ENCODE assay signal across 8 cellular contexts in genomic region chr7:35624299-35625186, GRCh38.
DNase-seq lines count a peak whose midpoint lies in the region; ATAC-seq and TF ChIP-seq lines count a peak whose summit lies in the region.

No MANE protein-coding gene starts in this region.

- intact Hi-C loops in PC-3 (cut with micrococcal nuclease): loop anchor here (2.0 to 10.0 kb wide), 4 partner anchors 87 to 550 kb away; no protein-coding TSS in a partner anchor
- intact Hi-C loops in left cardiac atrium (cut with DNase I): loop anchor here in 1 of 2 donors (5.0 to 10.0 kb wide), 2 partner anchors 87 to 200 kb away; no protein-coding TSS in a partner anchor

- H3K4me1 ChIP-seq in PC-3 (ENCODE audit: insufficient read depth, low read length): no peaks in the 10 kb centered on the region

- no peak overlapping the region for H3K27ac ChIP-seq in PC-3 (ENCODE audit: low read length)

- H3K9me3 ChIP-seq in PC-3 (ENCODE audit: low read length): no peaks in the 10 kb centered on the region

- no peak overlapping the region for H3K4me2 ChIP-seq in PC-3 (ENCODE audit: low read length)

- H4K20me1 ChIP-seq in PC-3 (ENCODE audit: low read length): no peaks in the 10 kb centered on the region

- H3K36me3 ChIP-seq in PC-3 (ENCODE audit: low read depth, low read length): no peaks in the 10 kb centered on the region; the same call in 1 of the 2 replicates

- H3F3A ChIP-seq in PC-3 (ENCODE audit: low read length, unreplicated experiment): no peaks in the 10 kb centered on the region

- no peak overlapping the region for H3K9ac ChIP-seq in PC-3 (ENCODE audit: low read length)

- peak; percentile 87 for TF ChIP-seq CTCF in PC-3 (conservative IDR thresholded peaks at IDR 0.05; ENCODE audit: low read depth, low read length)
- peak; percentile 86 for TF ChIP-seq CTCF in retinal pigment epithelial cell (conservative IDR thresholded peaks at IDR 0.05; ENCODE audit: low read depth, low read length)

- H3K9me2 ChIP-seq in PC-3 (replicated peaks; ENCODE audit: low read length): no peaks in the 10 kb centered on the region

- BruUV-seq in PC-3 (replicated peaks; lab: Mats Ljungman, UMichigan): no TSS peak

- ATAC-seq in GM21423 (IDR thresholded peaks at IDR 0.05; ENCODE audit: unreplicated experiment) (peak; percentile 67), PC-3 (peak; percentile 73), left cardiac atrium (peak; percentile 79 to 84)

- POLR2A ChIA-PET in PC-3 (lab: Charles Lee; ENCODE audit: unreplicated experiment): no interaction called here

- no peaks in the 10 kb centered on the region for H3K27me3 ChIP-seq in PC-3 (ENCODE audit: low read length)

- CTCF ChIA-PET in PC-3 (lab: Charles Lee): interaction anchor here (0.6 to 0.8 kb wide), 3 partner anchors 13 to 439 kb away, joined by 3 to 4 read pairs (median 3); no protein-coding TSS in a partner anchor

- H3K4me3 ChIP-seq in PC-3 (ENCODE audit: low read length) (no peak overlapping the region), retinal pigment epithelial cell (ENCODE audit: low read length) (no peak overlapping the region)

- DNase-seq in EH (ENCODE audit: low read depth): peak; percentile 50
- DNase-seq in HT-29 (ENCODE audit: low spot score): peak; percentile 64
- peak; percentile 56 for DNase-seq in PC-3
- DNase-seq in activated naive CD4-positive, alpha-beta T cell treated with anti-CD3 and anti-CD28 coated beads, Interleukin-2, amount 50 U/mL, for 16 hours: peak; percentile 28
- DNase-seq in left cardiac atrium: no peak
- no peak for DNase-seq in retinal pigment epithelial cell (ENCODE audit: low read depth)
- DNase-seq in NK-92 treated with Interleukin-12 subunit alpha and Interleukin-12 subunit beta, amount 100 ng/mL, for 24 hours (lab: John Stamatoyannopoulos, UW): no peak

- H2AFZ ChIP-seq in PC-3 (ENCODE audit: low read length): no peak overlapping the region

- no peaks in the 10 kb centered on the region for H3K79me2 ChIP-seq in PC-3 (ENCODE audit: low read length)

Comparison
In these comparisons a context has a peak if more than half of its experiments do, and no peak if none do; other contexts are left out.
1. DNase-seq: peak in EH (single experiment), HT-29 (single experiment), PC-3 (single experiment) and activated naive CD4-positive, alpha-beta T cell treated with anti-CD3 and anti-CD28 coated beads, Interleukin-2, amount 50 U/mL, for 16 hours (single experiment); none in left cardiac atrium (single experiment), retinal pigment epithelial cell (single experiment) and NK-92 treated with Interleukin-12 subunit alpha and Interleukin-12 subunit beta, amount 100 ng/mL, for 24 hours (single experiment).
2. Peak in every context shown above with its lines, with median percentiles within 50 percentile points of each other: ATAC-seq.